18 cellular contexts compared by ENCODE assay signal in the genomic region with DNA sequence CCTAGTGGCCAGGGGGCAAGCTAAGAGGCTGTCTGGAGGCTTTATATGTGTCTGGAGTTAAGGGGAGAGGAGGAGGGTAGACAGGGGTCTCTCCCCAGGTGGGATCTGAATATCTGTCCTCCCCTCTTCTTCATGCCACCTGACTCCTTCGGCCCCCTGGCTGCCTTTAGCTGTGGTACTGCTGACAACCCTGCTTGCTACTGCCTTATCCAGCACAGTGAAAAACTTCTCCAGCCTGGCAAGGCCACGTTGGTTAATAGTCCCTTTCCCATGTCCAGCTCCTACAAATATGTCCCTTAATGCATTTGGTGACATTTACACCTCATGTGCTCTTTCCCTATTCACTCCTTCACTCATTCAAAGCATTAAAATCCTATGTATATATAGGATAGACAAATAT. TPM values are rescaled to one million over a fixed set of nuclear protein-coding genes. Genes with fewer than 3 reads are reported as not detected.
DNase-seq lines count a peak whose midpoint lies in the region; ATAC-seq and TF ChIP-seq lines count a peak whose summit lies in the region.
"Had no signal": no experiment of that assay in that cellular context is flagged by ENCODE, and none has a peak within 500 bp of the region (broad histone marks: within the 10 kb centered on the region; RNA-seq: fewer than 3 reads in every experiment).

No MANE protein-coding gene starts in this region.

- no peaks in the 10 kb centered on the region for H3K79me2 ChIP-seq in mammary epithelial cell (ENCODE audit: insufficient read depth, low read length)
- H3K79me2 ChIP-seq in neural progenitor cell (ENCODE audit: low read depth) = no peaks in the 10 kb centered on the region

- intact Hi-C loops in MCF 10A (cut with micrococcal nuclease) (no loop called here), mammary epithelial cell (cut with micrococcal nuclease) (no loop called here)

- H3K4me3 ChIP-seq in mammary epithelial cell (replicated peaks in 1 of 3; ENCODE audit: insufficient read depth in 1 of 3, low read depth in 2 of 3, low read length in 3 of 3) (no peak overlapping the region), neural progenitor cell (no peak overlapping the region), thoracic aorta (no peak overlapping the region)
- H3K4me3 ChIP-seq: K562 had no signal

- 46% methylated on average over 2 of the region's 2 CpGs for WGBS in mammary epithelial cell (ENCODE audit: low coverage, missing lambda C conversion rate)

- H3K36me3 Mint-ChIP-seq in MCF 10A (ENCODE audit: insufficient read depth, unreplicated experiment) = no peaks in the 10 kb centered on the region
- peaks cover 24% of the 10 kb centered on the region for H3K36me3 Mint-ChIP-seq in chondrocyte (ENCODE audit: low read depth)
- H3K36me3 Mint-ChIP-seq in neural progenitor cell = peaks cover 24% of the 10 kb centered on the region

- H3K27me3 Mint-ChIP-seq in MCF 10A (ENCODE audit: insufficient read depth, unreplicated experiment) (no peaks in the 10 kb centered on the region), chondrocyte (ENCODE audit: low read depth) (peaks cover 4% of the 10 kb centered on the region), neural progenitor cell (ENCODE audit: insufficient read depth, low read depth) (peaks cover 6% of the 10 kb centered on the region)

- H3K9ac ChIP-seq in mammary epithelial cell (ENCODE audit: insufficient read depth, low read length) (no peak overlapping the region), neural progenitor cell (no peak overlapping the region)

- no peaks in the 10 kb centered on the region for H3K36me3 ChIP-seq in mammary epithelial cell (ENCODE audit: insufficient read depth, low read length)
- H3K36me3 ChIP-seq in neural progenitor cell = no peaks in the 10 kb centered on the region
- peaks cover 58% of the 10 kb centered on the region for H3K36me3 ChIP-seq in thoracic aorta

- H3F3A ChIP-seq in neural progenitor cell (ENCODE audit: low read depth) = peaks cover 34% of the 10 kb centered on the region

- H3K4me1 Mint-ChIP-seq in MCF 10A (ENCODE audit: insufficient read depth, unreplicated experiment) = peaks cover 25% of the 10 kb centered on the region
- H3K4me1 Mint-ChIP-seq in chondrocyte (ENCODE audit: low read depth) = peaks cover 25% of the 10 kb centered on the region
- peaks cover 75% of the 10 kb centered on the region for H3K4me1 Mint-ChIP-seq in neural progenitor cell

- H2AFZ ChIP-seq in mammary epithelial cell (ENCODE audit: low read depth, low read length) = no peak overlapping the region
- no peak overlapping the region for H2AFZ ChIP-seq in neural progenitor cell (replicated peaks)

- TF ChIP-seq CTCF in MCF 10A (IDR thresholded peaks at IDR 0.05; ENCODE audit: unreplicated experiment) (no peak), mammary epithelial cell (conservative IDR thresholded peaks at IDR 0.05 in 1 of 2, IDR thresholded peaks at IDR 0.05 in 1 of 2; ENCODE audit: extremely low read depth in 1 of 2, insufficient read depth in 1 of 2, low read depth in 1 of 2, low read length in 2 of 2) (no peak), chondrocyte (IDR thresholded peaks at IDR 0.05) (peak; percentile 41), neural progenitor cell (IDR thresholded peaks at IDR 0.05) (no peak), thoracic aorta (IDR thresholded peaks at IDR 0.05) (no peak)

- no peak overlapping the region for H3K27ac ChIP-seq in mammary epithelial cell (ENCODE audit: insufficient read depth, low read depth, low read length)
- H3K27ac ChIP-seq in neural progenitor cell = no peak overlapping the region
- H3K27ac ChIP-seq in thoracic aorta = peak overlapping the region; percentile 59 to 60
- H3K27ac ChIP-seq: HL-60 had no signal

- no peaks in the 10 kb centered on the region for H3K9me3 ChIP-seq in mammary epithelial cell (replicated peaks; ENCODE audit: insufficient read depth, low read length)
- no peaks in the 10 kb centered on the region for H3K9me3 ChIP-seq in neural progenitor cell (ENCODE audit: low read depth)
- H3K9me3 ChIP-seq in thoracic aorta = no peaks in the 10 kb centered on the region
- H3K9me3 ChIP-seq: Caco-2 had no signal

- H3K4me2 ChIP-seq in mammary epithelial cell (ENCODE audit: insufficient read depth, low read depth, low read length) (no peak overlapping the region), neural progenitor cell (no peak overlapping the region)

- ATAC-seq in thoracic aorta (ENCODE audit: insufficient number of reproducible peaks, low FRiP score, low read depth) = no peak
- no peak for ATAC-seq in HG02973 (IDR thresholded peaks at IDR 0.05; ENCODE audit: unreplicated experiment)
- no peak for ATAC-seq in GM21576 (IDR thresholded peaks at IDR 0.05; ENCODE audit: unreplicated experiment)
- ATAC-seq: K562, PC-3 had no signal

- CTCF ChIA-PET in MCF 10A (lab: Yijun Ruan, JAX) (interaction anchor here (0.6 to 1.0 kb wide), 4 partner anchors 8 to 357 kb away, joined by 3 to 4 read pairs (median 3); no protein-coding TSS in a partner anchor), mammary epithelial cell (lab: Charles Lee; ENCODE audit: low non-redundant PET) (no interaction called here)

- DNase-seq in MCF 10A (ENCODE audit: unreplicated experiment) (no peak), mammary epithelial cell (no peak), chondrocyte (ENCODE audit: low spot score) (no peak), neural progenitor cell (ENCODE audit: low spot score) (no peak), thoracic aorta (ENCODE audit: low spot score) (no peak), DMS153 (lab: John Stamatoyannopoulos, UW) (no peak)
- DNase-seq: C1 segment of cervical spinal cord, Caco-2, DMS53, NCI-H1092, NCI-H1694, NCI-H345, NCI-H69, PC-3 had no signal

- H3K27ac Mint-ChIP-seq in MCF 10A (ENCODE audit: low read depth, unreplicated experiment) = peak overlapping the region; percentile 61
- H3K27ac Mint-ChIP-seq in chondrocyte (ENCODE audit: unreplicated experiment) = no peak overlapping the region
- H3K27ac Mint-ChIP-seq in neural progenitor cell = peak overlapping the region; percentile 43

- dilution Hi-C loops in mammary epithelial cell (cut with HindIII; ENCODE audit: low sequenced_read_pairs) = no loop called here

- in situ Hi-C loops in mammary epithelial cell (cut with MboI; ENCODE audit: low sequenced_read_pairs in 2 of 2) = no loop called here

- H3K9me3 Mint-ChIP-seq in MCF 10A (ENCODE audit: unreplicated experiment) (no peaks in the 10 kb centered on the region), chondrocyte (ENCODE audit: low read depth) (no peaks in the 10 kb centered on the region), neural progenitor cell (no peaks in the 10 kb centered on the region)

- H3K4me1 ChIP-seq in mammary epithelial cell (ENCODE audit: insufficient read depth, low read length) (no peaks in the 10 kb centered on the region), neural progenitor cell (peaks cover 73% of the 10 kb centered on the region), thoracic aorta (ENCODE audit: control insufficient read depth in 1 of 2, low read depth in 2 of 2) (peaks cover 46 to 75% of the 10 kb centered on the region in 2 donors)

- H4K20me1 ChIP-seq in mammary epithelial cell (ENCODE audit: insufficient read depth, low read length) (no peaks in the 10 kb centered on the region), neural progenitor cell (ENCODE audit: low read depth) (peaks cover 9% of the 10 kb centered on the region)

- BruUV-seq in MCF 10A (replicated peaks; lab: Mats Ljungman, UMichigan) = no TSS peak
- no TSS peak for BruUV-seq in mammary epithelial cell (replicated peaks; lab: Mats Ljungman, UMichigan)

- H3K27me3 ChIP-seq in mammary epithelial cell (ENCODE audit: insufficient read depth, low read length) (peaks cover 3% of the 10 kb centered on the region), neural progenitor cell (no peaks in the 10 kb centered on the region), thoracic aorta (replicated peaks; ENCODE audit: insufficient read depth) (no peaks in the 10 kb centered on the region)

- no peak overlapping the region for H3K4me3 Mint-ChIP-seq in MCF 10A (ENCODE audit: unreplicated experiment)
- H3K4me3 Mint-ChIP-seq in chondrocyte (ENCODE audit: unreplicated experiment) = no peak overlapping the region
- H3K4me3 Mint-ChIP-seq in neural progenitor cell = no peak overlapping the region

- POLR2A ChIA-PET in MCF 10A (lab: Yijun Ruan, JAX) = interaction anchor here (0.9 to 1.1 kb wide), 2 partner anchors 155 to 175 kb away, joined by 3 read pairs; no protein-coding TSS in a partner anchor

RNA-seq across cellular contexts. Expression of a gene that starts 42.4 kb away (rescaled TPM):
- 429 and 638 TPM in 2 replicates for total RNA-seq in MCF 10A (2022)
- total RNA-seq in mammary epithelial cell = 100 to 1,000 TPM; 131 to 605 TPM
- polyA plus RNA-seq in mammary epithelial cell = 130 TPM
- polyA minus RNA-seq in mammary epithelial cell = 88.0 TPM
- total RNA-seq in chondrocyte = 354 to 375 TPM (median 370 TPM) in 3 replicates
- 1.7 TPM in 1 of 2 replicates, not detected in the other for total RNA-seq in neural progenitor cell (ENCODE audit: low replicate concordance)
- total RNA-seq in thoracic aorta = 1,000 to 10,000 TPM in 1 of 2 donors, 100 to 1,000 TPM in 1; 583 to 1,213 TPM

Comparison
In these comparisons a context has a peak if more than half of its experiments do, and no peak if none do; other contexts are left out.
1. H3K27ac ChIP-seq: peak in thoracic aorta (2 of 2); none in mammary epithelial cell (single experiment) and neural progenitor cell (single experiment).
2. RNA of a gene that starts 42.4 kb away (total RNA-seq): 583 to 1,213 TPM in thoracic aorta, 429 to 638 TPM in MCF 10A, 131 to 605 TPM in mammary epithelial cell and 354 to 375 TPM in chondrocyte; 1.7 TPM in neural progenitor cell; every median in the first group is over 10 times any median in the second.